In genomic region chr4:185464887-185465286, GRCh38 we compare ENCODE assay signal across 17 cellular contexts. TPM values are rescaled to one million over a fixed set of nuclear protein-coding genes. Genes with fewer than 3 reads are reported as not detected.
"Had no signal": no experiment of that assay in that cellular context is flagged by ENCODE, and none has a peak within 500 bp of the region (broad histone marks: within the 10 kb centered on the region; RNA-seq: fewer than 3 reads in every experiment).

No MANE protein-coding gene starts in this region.

- H3K36me3 ChIP-seq: adrenal gland, pancreas, right lobe of liver, suprapubic skin, transverse colon, uterus had no signal

- H3K27me3 ChIP-seq: adrenal gland, pancreas, right lobe of liver, suprapubic skin, transverse colon, uterus had no signal

- FAIRE-seq: bronchial epithelial cell, pancreas, small intestine had no signal

- H3K4me1 ChIP-seq: adrenal gland, pancreas, right lobe of liver, suprapubic skin, uterus had no signal

- H3K4me3 ChIP-seq: adrenal gland, pancreas, right lobe of liver, suprapubic skin, transverse colon, uterus had no signal

- DNase-seq: activated CD4-positive, alpha-beta T cell treated with anti-CD3 and anti-CD28 coated beads for 36 hours; activated CD4-positive, alpha-beta T cell treated with anti-CD3 and anti-CD28 coated beads, Interleukin-2, amount 50 U/mL, for 48 hours; activated gamma-delta T cell; adrenal gland; cerebellar nuclear complex; effector memory CD4-positive, alpha-beta T cell; natural killer cell; pancreas; right lobe of liver; small intestine; stimulated activated CD4-positive, alpha-beta T cell treated with anti-CD3 and anti-CD28 coated beads, Interleukin-15, amount 100 ng/mL, for 24 hours; stimulated activated CD4-positive, alpha-beta T cell treated with anti-CD3 and anti-CD28 coated beads, Interleukin-2, amount 100 ng/mL, for 48 hours; transverse colon; uterus had no signal

- ATAC-seq: activated CD4-positive, alpha-beta T cell treated with anti-CD3 and anti-CD28 coated beads for 36 hours; natural killer cell; pancreas; right lobe of liver had no signal

- H3K27ac ChIP-seq: adrenal gland, pancreas, right lobe of liver, suprapubic skin, transverse colon, uterus had no signal

- H3K9me3 ChIP-seq: adrenal gland, pancreas, right lobe of liver, suprapubic skin, transverse colon, uterus had no signal

RNA-seq across cellular contexts. Expression of gene CCDC110, which starts 6.6 kb away (rescaled TPM):
- total RNA-seq: natural killer cell; T-helper 2 cell treated with Interferon-gamma antibody and Interleukin-4, amounts not matched to agents 100 ng/mL and 5 ng/mL, for 36 hours had no signal
